In genomic region chr5:64759960-64760695, GRCh38 we compare ENCODE assay signal across 26 cellular contexts. TPM values are rescaled to one million over a fixed set of nuclear protein-coding genes. Genes with fewer than 3 reads are reported as not detected.
DNase-seq lines count a peak whose midpoint lies in the region; ATAC-seq and TF ChIP-seq lines count a peak whose summit lies in the region.
"Had no signal": no experiment of that assay in that cellular context is flagged by ENCODE, and none has a peak within 500 bp of the region (broad histone marks: within the 10 kb centered on the region; RNA-seq: fewer than 3 reads in every experiment).

No MANE protein-coding gene starts in this region.

- H3K36me3 Mint-ChIP-seq in H9 (ENCODE audit: insufficient read depth in 1 of 3, low read depth in 3 of 3) (peaks cover 4 to 29% (median 21%) of the 10 kb centered on the region in 3 experiments), mesothelial cell of epicardium (peaks cover 6% of the 10 kb centered on the region)

- no peak for TF ChIP-seq EP300 in suprapubic skin (IDR thresholded peaks at IDR 0.05)

- H3K4ac ChIP-seq in H9 (ENCODE audit: low read depth, low read length) = no peak overlapping the region

- no peak overlapping the region for H2BK15ac ChIP-seq in H9 (ENCODE audit: low read depth, low read length)

- WGBS in H9 (ENCODE audit: extremely low coverage, insufficient read length, low lambda C conversion rate) = 100% methylated on average over 3 of the region's 4 CpGs
- WGBS in suprapubic skin = 72% methylated on average over 4 of the region's 4 CpGs

- H2BK5ac ChIP-seq in H9 (ENCODE audit: insufficient read length, low read length) = no peak overlapping the region

- H4K5ac ChIP-seq in H9 (ENCODE audit: insufficient read length, low read depth, low read length) = no peak overlapping the region

- no peaks in the 10 kb centered on the region for H3K23me2 ChIP-seq in H9 (ENCODE audit: insufficient read length, low read depth, low read length, poor library complexity, severe bottlenecking)

- no peak overlapping the region for H3K9ac ChIP-seq in H9 (ENCODE audit: extremely low read depth, insufficient read length, low read length)
- no peak overlapping the region for H3K9ac ChIP-seq in Loucy (ENCODE audit: low read depth, low read length, poor library complexity, severe bottlenecking)
- no peak overlapping the region for H3K9ac ChIP-seq in endocrine pancreas (ENCODE audit: control insufficient read depth, insufficient read depth, low read length)

- no peak for TF ChIP-seq POLR2A in suprapubic skin (IDR thresholded peaks at IDR 0.05)

- no peaks in the 10 kb centered on the region for H3K9me2 ChIP-seq in Loucy (replicated peaks; ENCODE audit: low read depth, low read length)

- no peak overlapping the region for H3K27ac ChIP-seq in H9 (ENCODE audit: insufficient read length, low read depth, low read length)
- H3K27ac ChIP-seq in suprapubic skin = no peak overlapping the region
- H3K27ac ChIP-seq: PC-9, psoas muscle, thoracic aorta had no signal

- H3K4me3 ChIP-seq in Loucy (ENCODE audit: low read length, poor library complexity, severe bottlenecking) (no peak overlapping the region), endocrine pancreas (ENCODE audit: control insufficient read depth, insufficient read depth, low read length) (peak overlapping the region; percentile 34), suprapubic skin (no peak overlapping the region)
- H3K4me3 ChIP-seq: lung, PC-9, psoas muscle, thoracic aorta had no signal

- H3K27me3 ChIP-seq in H9 (ENCODE audit: insufficient read depth, low read length) (no peaks in the 10 kb centered on the region), Loucy (ENCODE audit: insufficient read depth, low read length, poor library complexity, severe bottlenecking) (no peaks in the 10 kb centered on the region), endocrine pancreas (ENCODE audit: control insufficient read depth, insufficient read depth, low read length) (no peaks in the 10 kb centered on the region), suprapubic skin (no peaks in the 10 kb centered on the region)
- H3K27me3 ChIP-seq: dorsolateral prefrontal cortex had no signal

- H3K9me3 ChIP-seq in H9 (ENCODE audit: control insufficient read depth, low read depth, low read length) (no peaks in the 10 kb centered on the region), Loucy (ENCODE audit: insufficient read depth, low read depth, low read length) (no peaks in the 10 kb centered on the region), endocrine pancreas (ENCODE audit: control insufficient read depth, low read length) (no peaks in the 10 kb centered on the region), suprapubic skin (no peaks in the 10 kb centered on the region)
- H3K9me3 ChIP-seq: psoas muscle, thoracic aorta had no signal

- H3T11ph ChIP-seq in H9 (ENCODE audit: low read length) = no peak overlapping the region

- H2BK12ac ChIP-seq in H9 (ENCODE audit: insufficient read length, low read depth, low read length) = no peak overlapping the region

- H3K4me3 Mint-ChIP-seq in H9 (no peak overlapping the region; a peak in 1 of 5 replicates), mesothelial cell of epicardium (no peak overlapping the region)
- H3K4me3 Mint-ChIP-seq: activated T-cell treated with anti-CD3 and anti-CD28 coated beads, Interleukin-2, amount 50 U/mL, for 72 hours; HFFc6 had no signal

- H3K79me1 ChIP-seq in H9 (ENCODE audit: insufficient read depth, low read depth, low read length, poor library complexity, severe bottlenecking) = no peaks in the 10 kb centered on the region

- TF ChIP-seq CTCF in H9 (conservative IDR thresholded peaks at IDR 0.05) (no peak), Loucy (conservative IDR thresholded peaks at IDR 0.05; ENCODE audit: low read length) (no peak), mesothelial cell of epicardium (IDR thresholded peaks at IDR 0.05; ENCODE audit: unreplicated experiment) (no peak), suprapubic skin (IDR thresholded peaks at IDR 0.05) (no peak)

- H3K4me1 Mint-ChIP-seq in H9 = peaks cover 15 to 23% of the 10 kb centered on the region in 2 experiments
- peaks cover 16% of the 10 kb centered on the region for H3K4me1 Mint-ChIP-seq in mesothelial cell of epicardium

- no peak overlapping the region for H2AK5ac ChIP-seq in H9 (ENCODE audit: insufficient read length, low read length)

- no peak overlapping the region for H3K14ac ChIP-seq in H9 (ENCODE audit: insufficient read depth, low read length)

- H3K27ac Mint-ChIP-seq in H9 = peak overlapping the region; percentile 91 to 95 (median 94)
- H3K27ac Mint-ChIP-seq in mesothelial cell of epicardium = peak overlapping the region; percentile 72
- H3K27ac Mint-ChIP-seq: activated T-cell treated with anti-CD3 and anti-CD28 coated beads, Interleukin-2, amount 50 U/mL, for 72 hours; HFFc6 had no signal

- H3K36me3 ChIP-seq in Loucy (ENCODE audit: insufficient read depth, low read length) (no peaks in the 10 kb centered on the region), endocrine pancreas (ENCODE audit: control insufficient read depth, insufficient read depth, low read length) (no peaks in the 10 kb centered on the region), suprapubic skin (peaks cover 14% of the 10 kb centered on the region)
- H3K36me3 ChIP-seq: thoracic aorta had no signal

- H4K20me1 ChIP-seq in H9 (ENCODE audit: control insufficient read depth, insufficient read depth, insufficient read length) = no peaks in the 10 kb centered on the region
- H4K20me1 ChIP-seq in Loucy (ENCODE audit: insufficient read depth, low read length, poor library complexity, severe bottlenecking) = peaks cover 17% of the 10 kb centered on the region

- no peak overlapping the region for H2BK120ac ChIP-seq in H9 (ENCODE audit: low read depth, low read length, poor library complexity, severe bottlenecking)

- peaks cover 6% of the 10 kb centered on the region; the same call in 1 of the 2 replicates for H3K79me2 ChIP-seq in H9 (ENCODE audit: insufficient read depth, low read length)
- peaks cover 73% of the 10 kb centered on the region for H3K79me2 ChIP-seq in Loucy (ENCODE audit: insufficient read depth, low read length)

- no peaks in the 10 kb centered on the region for H3F3A ChIP-seq in Loucy (ENCODE audit: low read depth)

- H3K56ac ChIP-seq in H9 (ENCODE audit: insufficient read length, low read depth, low read length) = no peak overlapping the region

- H3K27me3 Mint-ChIP-seq in H9 (ENCODE audit: low read depth) (no peaks in the 10 kb centered on the region), mesothelial cell of epicardium (ENCODE audit: low read depth) (no peaks in the 10 kb centered on the region)

- DNase-seq in H9 = no peak
- DNase-seq in mesothelial cell of epicardium (ENCODE audit: low spot score in 2 of 2, unreplicated experiment in 2 of 2) = no peak
- DNase-seq in NCI-H526 (lab: John Stamatoyannopoulos, UW) = no peak
- no peak for DNase-seq in suprapubic skin (ENCODE audit: low spot score in 2 of 2)
- DNase-seq: activated CD4-positive, alpha-beta T cell treated with anti-CD3 and anti-CD28 coated beads, Interleukin-2, amount 50 U/mL, for 4 hours; activated CD4-positive, CD25-positive, alpha-beta regulatory T cell; activated naive CD4-positive, alpha-beta T cell; activated T-cell treated with anti-CD3 and anti-CD28 coated beads, Interleukin-2, amount 50 U/mL, for 72 hours; cerebellar nuclear complex; DMS53; dorsolateral prefrontal cortex; foreskin fibroblast; GF-D8; HFFc6; NCI-H510A; NK-92 treated with Interleukin-12 subunit alpha and Interleukin-12 subunit beta, amount 100 ng/mL, for 24 hours; PC-9; psoas muscle; stimulated activated naive CD8-positive, alpha-beta T cell treated with anti-CD3 and anti-CD28 coated beads, Interleukin-15, Interleukin-2, amounts not matched to agents 100 U/mL and 50 U/mL, for 24 hours had no signal

- no peak overlapping the region for H2AFZ ChIP-seq in H9 (ENCODE audit: low read length)
- H2AFZ ChIP-seq in Loucy (ENCODE audit: low read length) = no peak overlapping the region
- H2AFZ ChIP-seq: PC-9 had no signal

- no peak overlapping the region for H4K91ac ChIP-seq in H9 (ENCODE audit: insufficient read length, low read depth, low read length)

- no peak overlapping the region for H3K4me2 ChIP-seq in H9 (ENCODE audit: insufficient read depth, insufficient read length, low read length)
- peak overlapping the region; percentile 49 for H3K4me2 ChIP-seq in Loucy (ENCODE audit: low read depth, low read length, poor library complexity, severe bottlenecking)
- H3K4me2 ChIP-seq: PC-9 had no signal

- no peak overlapping the region for H3K23ac ChIP-seq in H9 (ENCODE audit: insufficient read length, low read depth, low read length)

- H3K4me1 ChIP-seq in H9 (ENCODE audit: insufficient read depth, low read length) (no peaks in the 10 kb centered on the region), Loucy (ENCODE audit: insufficient read depth, low read length, poor library complexity, severe bottlenecking) (peaks cover 27% of the 10 kb centered on the region), endocrine pancreas (ENCODE audit: control insufficient read depth, insufficient read depth, low read length) (peaks cover 16% of the 10 kb centered on the region), suprapubic skin (peaks cover 6% of the 10 kb centered on the region)

- no peaks in the 10 kb centered on the region for H3K9me3 Mint-ChIP-seq in H9
- H3K9me3 Mint-ChIP-seq in mesothelial cell of epicardium = peaks cover 3% of the 10 kb centered on the region
- H3K9me3 Mint-ChIP-seq: activated T-cell treated with anti-CD3 and anti-CD28 coated beads, Interleukin-2, amount 50 U/mL, for 72 hours; HFFc6 had no signal

- no peak overlapping the region for H4K8ac ChIP-seq in H9 (replicated peaks; ENCODE audit: insufficient read length, low read depth, low read length)

- no peak for ATAC-seq in HG02938 (IDR thresholded peaks at IDR 0.05; ENCODE audit: unreplicated experiment)
- no peak for ATAC-seq in GM18870 (IDR thresholded peaks at IDR 0.05; ENCODE audit: unreplicated experiment)
- ATAC-seq: activated T-cell treated with anti-CD3 and anti-CD28 coated beads, Interleukin-2, amount 50 U/mL, for 72 hours; psoas muscle; Right ventricle myocardium inferior; stimulated activated naive CD8-positive, alpha-beta T cell treated with anti-CD3 and anti-CD28 coated beads, Interleukin-15, Interleukin-2, amounts not matched to agents 100 U/mL and 50 U/mL, for 24 hours had no signal

- H2BK20ac ChIP-seq in H9 (ENCODE audit: low read depth, low read length, poor library complexity, severe bottlenecking) = no peak overlapping the region

- H3K18ac ChIP-seq in H9 (ENCODE audit: insufficient read length, low read depth, low read length) = no peak overlapping the region

RNA-seq across cellular contexts. Expression of gene SREK1IP1, which starts 8.4 kb away (rescaled TPM):
- total RNA-seq in H9 (2021) = 24.2 and 28.6 TPM in 2 replicates
- total RNA-seq in mesothelial cell of epicardium = 20.9 to 25.9 TPM (median 23.4 TPM) in 3 replicates
- 10 to 100 TPM; 10.5 to 17.5 (median 11.4) TPM for total RNA-seq in suprapubic skin

RNA-seq across cellular contexts. Expression of gene CWC27, which starts 8.6 kb away (rescaled TPM):
- total RNA-seq in H9 (2021) = 41.9 TPM in 2 replicates
- total RNA-seq in mesothelial cell of epicardium = 28.6 to 30.0 TPM (median 29.3 TPM) in 3 replicates
- total RNA-seq in suprapubic skin = 10 to 100 TPM in 2 of 4 donors, 1 to 10 TPM in 2; 6.4 to 17.8 (median 13.0) TPM
